Comparison of ENCODE assay signal across 1 cellular context in the genomic region with DNA sequence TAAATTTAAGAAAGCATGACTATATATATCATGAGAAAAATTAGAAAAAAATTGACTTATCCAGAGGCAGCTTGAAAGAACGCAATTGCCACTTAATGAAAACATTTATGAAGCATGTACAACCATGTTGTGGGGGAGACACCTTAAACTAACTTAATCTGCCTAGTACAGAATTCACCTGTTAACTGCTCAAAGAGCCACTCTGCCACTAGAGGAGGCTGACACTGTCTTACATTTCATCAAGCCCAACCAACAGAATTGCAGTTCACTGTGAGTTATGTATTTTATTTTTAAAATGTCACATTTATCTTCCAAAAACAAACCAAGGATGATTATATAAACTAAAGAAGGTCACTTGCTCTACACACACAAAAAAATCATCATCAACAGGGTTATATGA.
TF ChIP-seq lines count a peak whose summit lies in the region.

No MANE protein-coding gene starts in this region.

TF ChIP-seq in H1, 55 proteins besides CTCF, POLR2A, EP300 and RAD21:
- TF ChIP-seq, protein P1, sequence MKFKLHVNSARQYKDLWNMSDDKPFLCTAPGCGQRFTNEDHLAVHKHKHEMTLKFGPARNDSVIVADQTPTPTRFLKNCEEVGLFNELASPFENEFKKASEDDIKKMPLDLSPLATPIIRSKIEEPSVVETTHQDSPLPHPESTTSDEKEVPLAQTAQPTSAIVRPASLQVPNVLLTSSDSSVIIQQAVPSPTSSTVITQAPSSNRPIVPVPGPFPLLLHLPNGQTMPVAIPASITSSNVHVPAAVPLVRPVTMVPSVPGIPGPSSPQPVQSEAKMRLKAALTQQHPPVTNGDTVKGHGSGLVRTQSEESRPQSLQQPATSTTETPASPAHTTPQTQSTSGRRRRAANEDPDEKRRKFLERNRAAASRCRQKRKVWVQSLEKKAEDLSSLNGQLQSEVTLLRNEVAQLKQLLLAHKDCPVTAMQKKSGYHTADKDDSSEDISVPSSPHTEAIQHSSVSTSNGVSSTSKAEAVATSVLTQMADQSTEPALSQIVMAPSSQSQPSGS (IDR thresholded peaks at IDR 0.05; ENCODE audit: low read length) = no peak
- TF ChIP-seq GTF2F1 (IDR thresholded peaks at IDR 0.05; ENCODE audit: borderline replicate concordance, low read depth, low read length) (no peak), HDAC6 (IDR thresholded peaks at IDR 0.05; ENCODE audit: low read depth, low read length) (no peak), JUND (IDR thresholded peaks at IDR 0.05; ENCODE audit: low read length) (no peak), YY1 (IDR thresholded peaks at IDR 0.05; ENCODE audit: low read depth, low read length) (no peak), RBBP5 (IDR thresholded peaks at IDR 0.05; ENCODE audit: borderline replicate concordance, low read depth, low read length) (no peak), ASH2L (IDR thresholded peaks at IDR 0.05; ENCODE audit: low read length) (no peak), ZNF274 (IDR thresholded peaks at IDR 0.05; ENCODE audit: borderline replicate concordance, extremely low read depth, low read length) (no peak), NRF1 (IDR thresholded peaks at IDR 0.05; ENCODE audit: low read depth, low read length) (no peak), TAF1 (IDR thresholded peaks at IDR 0.05; ENCODE audit: low read depth, low read length) (no peak), RFX5 (IDR thresholded peaks at IDR 0.05; ENCODE audit: borderline replicate concordance, low read depth, low read length) (no peak), KDM4A (IDR thresholded peaks at IDR 0.05; ENCODE audit: low read depth, low read length, severe bottlenecking) (no peak), CBX5 (IDR thresholded peaks at IDR 0.05; ENCODE audit: low read depth, low read length) (no peak), POLR2AphosphoS5 (IDR thresholded peaks at IDR 0.05; ENCODE audit: low read depth, low read length) (no peak), BCL11A (IDR thresholded peaks at IDR 0.05; ENCODE audit: low read depth in 2 of 2, low read length in 2 of 2) (no peak), SP4 (IDR thresholded peaks at IDR 0.05; ENCODE audit: low read length) (no peak), POU5F1 (IDR thresholded peaks at IDR 0.05; ENCODE audit: low read depth, low read length) (no peak), SUZ12 (IDR thresholded peaks at IDR 0.05; ENCODE audit: low read length) (no peak), SAP30 (IDR thresholded peaks at IDR 0.05; ENCODE audit: insufficient read depth, insufficient replicate concordance, low read length) (no peak)
